In genomic region chr5:140664018-140664352, GRCh38 we compare ENCODE assay signal across 6 cellular contexts. TPM values are rescaled to one million over a fixed set of nuclear protein-coding genes. Genes with fewer than 3 reads are reported as not detected.
A peak's percentile ranks its signal among the peaks of the same experiment; 100 is the strongest.
DNase-seq lines count a peak whose midpoint lies in the region; ATAC-seq and TF ChIP-seq lines count a peak whose summit lies in the region.

No MANE protein-coding gene starts in this region.

- peak; percentile 4 for ATAC-seq in Right ventricle myocardium inferior
- no peak for ATAC-seq in aorta (ENCODE audit: low FRiP score)

- peak overlapping the region; percentile 61 for H3K9ac ChIP-seq in iPS-18a (ENCODE audit: low read length)

- H3K27ac ChIP-seq in iPS-18a (ENCODE audit: low read length): no peak overlapping the region
- H3K27ac ChIP-seq in aorta (ENCODE audit: low read depth in 1 of 2, low read length in 2 of 2): peak overlapping the region in 1 of 2 donors; percentile 91

- peaks cover 53% of the 10 kb centered on the region for H3K36me3 ChIP-seq in iPS-18a (ENCODE audit: control insufficient read depth, low read depth, low read length)
- H3K36me3 ChIP-seq in aorta (ENCODE audit: control insufficient read depth in 1 of 2, insufficient read depth in 2 of 2, low read length in 1 of 2): peaks cover 8 to 16% of the 10 kb centered on the region in 2 donors

- DNase-seq in Right ventricle myocardium inferior (ENCODE audit: missing footprints) (no peak), cardiac septum (ENCODE audit: low spot score) (no peak), aorta (no peak), NOMO-1 treated with dmso at 0.1 percent for 144 hours (lab: John Stamatoyannopoulos, UW; ENCODE audit: unreplicated experiment) (no peak), erythroblast (lab: John Stamatoyannopoulos, UW) (no peak)

- H3K4me3 ChIP-seq in iPS-18a (ENCODE audit: low read length) (peak overlapping the region; percentile 91), aorta (ENCODE audit: low read length in 2 of 2) (peak overlapping the region; percentile 74 to 78)

- no peak for TF ChIP-seq POLR2A in erythroblast (IDR thresholded peaks at IDR 0.05; ENCODE audit: low read length)

- intact Hi-C loops in Right ventricle myocardium inferior (cut with DNase I): loop anchor here (1.0 kb wide), 1 partner anchor 27 kb away; the partner anchor contains the start of genes HARS1 and HARS2
- intact Hi-C loops in cardiac septum (cut with DNase I): loop anchor here (1.0 to 2.0 kb wide), 2 partner anchors 17 to 27 kb away; partner anchors contain the start of genes HARS1, HARS2, IK and NDUFA2
- intact Hi-C loops in aorta (cut with DNase I): no loop called here

- WGBS in aorta, 2 donors: 6 to 7% methylated on average over 19 of the region's 19 CpGs

- no peaks in the 10 kb centered on the region for H3K27me3 ChIP-seq in iPS-18a (ENCODE audit: control insufficient read depth, insufficient read depth, low read length)
- no peaks in the 10 kb centered on the region for H3K27me3 ChIP-seq in aorta (ENCODE audit: control insufficient read depth in 1 of 2, insufficient read depth in 2 of 2, low read length in 1 of 2)

- H3K4me1 ChIP-seq in iPS-18a (ENCODE audit: control insufficient read depth, low read depth, low read length) (no peaks in the 10 kb centered on the region), aorta (ENCODE audit: control insufficient read depth in 1 of 2, insufficient read depth in 2 of 2, low read length in 2 of 2) (no peaks in the 10 kb centered on the region)

- H3K9me3 ChIP-seq in iPS-18a (ENCODE audit: control insufficient read depth, low read depth, low read length) (no peaks in the 10 kb centered on the region), aorta (ENCODE audit: control insufficient read depth, low read length) (no peaks in the 10 kb centered on the region)

RNA-seq across cellular contexts. Expression of gene WDR55, which starts 0.7 kb away (rescaled TPM):
- 11.2 TPM for total RNA-seq in Right ventricle myocardium inferior
- total RNA-seq in cardiac septum: 12.0 TPM
- 10 to 100 TPM; 18.5 to 21.3 TPM for total RNA-seq in aorta
- 10 to 100 TPM in 1 of 2 donors, 1 to 10 TPM in 1; 9.5 to 22.0 TPM for polyA plus RNA-seq in aorta

RNA-seq across cellular contexts. Expression of gene DND1, which starts 9.4 kb away (rescaled TPM):
- total RNA-seq in Right ventricle myocardium inferior (0.24 TPM), cardiac septum (0.48 TPM), aorta (1 to 10 TPM in 1 of 2 donors, under 1 TPM in 1; 0.84 to 1.3 TPM)
- polyA plus RNA-seq in aorta: 1 to 10 TPM in 1 of 2 donors, not detected in 1; 2.1 TPM

RNA-seq across cellular contexts. Expression of gene IK, which starts 16.4 kb away (rescaled TPM):
- total RNA-seq in Right ventricle myocardium inferior (66.4 TPM), cardiac septum (81.9 TPM), aorta (10 to 100 TPM; 78.4 to 79.1 TPM)
- polyA plus RNA-seq in aorta: 100 to 1,000 TPM in 1 of 2 donors, 10 to 100 TPM in 1; 90.3 to 104 TPM

RNA-seq across cellular contexts. Expression of gene NDUFA2, which starts 16.6 kb away (rescaled TPM):
- total RNA-seq in Right ventricle myocardium inferior (146 TPM), cardiac septum (101 TPM), aorta (10 to 100 TPM; 32.1 to 35.0 TPM)
- 100 to 1,000 TPM; 114 to 198 TPM for polyA plus RNA-seq in aorta

RNA-seq across cellular contexts. Expression of gene TMCO6, which starts 24.7 kb away (rescaled TPM):
- total RNA-seq in Right ventricle myocardium inferior (4.2 TPM), cardiac septum (3.6 TPM), aorta (10 to 100 TPM in 1 of 2 donors, 1 to 10 TPM in 1; 8.6 to 11.9 TPM)
- polyA plus RNA-seq in aorta: 1 to 10 TPM; 2.9 to 9.4 TPM

Comparison
In these comparisons a context has a peak if more than half of its experiments do, and no peak if none do; other contexts are left out.
1. intact Hi-C loops: an anchor here in Right ventricle myocardium inferior (1.0 kb wide) and cardiac septum (1.0 to 2.0 kb wide); none called in aorta.